Comparison of ENCODE assay signal across 1 cellular context in genomic region chr7:5494683-5495561, GRCh38.
TF ChIP-seq lines count a peak whose summit lies in the region.

No MANE protein-coding gene starts in this region.

TF ChIP-seq in HepG2, 621 proteins besides CTCF, POLR2A, EP300 and RAD21 (continued from another document and continues in another):
- no peak for TF ChIP-seq AHDC1 (CRISPR knock-in tag; IDR thresholded peaks at IDR 0.05; ENCODE audit: borderline replicate concordance)
- TF ChIP-seq, protein P1, sequence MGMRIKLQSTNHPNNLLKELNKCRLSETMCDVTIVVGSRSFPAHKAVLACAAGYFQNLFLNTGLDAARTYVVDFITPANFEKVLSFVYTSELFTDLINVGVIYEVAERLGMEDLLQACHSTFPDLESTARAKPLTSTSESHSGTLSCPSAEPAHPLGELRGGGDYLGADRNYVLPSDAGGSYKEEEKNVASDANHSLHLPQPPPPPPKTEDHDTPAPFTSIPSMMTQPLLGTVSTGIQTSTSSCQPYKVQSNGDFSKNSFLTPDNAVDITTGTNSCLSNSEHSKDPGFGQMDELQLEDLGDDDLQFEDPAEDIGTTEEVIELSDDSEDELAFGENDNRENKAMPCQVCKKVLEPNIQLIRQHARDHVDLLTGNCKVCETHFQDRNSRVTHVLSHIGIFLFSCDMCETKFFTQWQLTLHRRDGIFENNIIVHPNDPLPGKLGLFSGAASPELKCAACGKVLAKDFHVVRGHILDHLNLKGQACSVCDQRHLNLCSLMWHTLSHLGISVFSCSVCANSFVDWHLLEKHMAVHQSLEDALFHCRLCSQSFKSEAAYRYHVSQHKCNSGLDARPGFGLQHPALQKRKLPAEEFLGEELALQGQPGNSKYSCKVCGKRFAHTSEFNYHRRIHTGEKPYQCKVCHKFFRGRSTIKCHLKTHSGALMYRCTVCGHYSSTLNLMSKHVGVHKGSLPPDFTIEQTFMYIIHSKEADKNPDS (CRISPR knock-in tag; IDR thresholded peaks at IDR 0.05) = no peak
- TF ChIP-seq ZNF883 (CRISPR knock-in tag; IDR thresholded peaks at IDR 0.05; ENCODE audit: not compliant biosample characterization) = no peak
- no peak for TF ChIP-seq TBP (CRISPR knock-in tag; IDR thresholded peaks at IDR 0.05)
- no peak for TF ChIP-seq ZNF274 (CRISPR knock-in tag; IDR thresholded peaks at IDR 0.05)
- 0 out of 2 replicates have a peak, but pooled peaks have one; percentile 55 for TF ChIP-seq ZSCAN31 (CRISPR knock-in tag; IDR thresholded peaks at IDR 0.05; ENCODE audit: low read depth)
- TF ChIP-seq ZBED4 (CRISPR knock-in tag; IDR thresholded peaks at IDR 0.05; ENCODE audit: borderline replicate concordance) = 0 out of 2 replicates have a peak, but pooled peaks have one; percentile 27
- no peak for TF ChIP-seq ZNF260 (CRISPR knock-in tag; IDR thresholded peaks at IDR 0.05; ENCODE audit: borderline replicate concordance, low read depth)
- no peak for TF ChIP-seq ZNF121 (CRISPR knock-in tag; IDR thresholded peaks at IDR 0.05)
- TF ChIP-seq TCF12 (IDR thresholded peaks at IDR 0.05) = no peak
- TF ChIP-seq TCF12 (CRISPR knock-in tag; IDR thresholded peaks at IDR 0.05) = no peak
- TF ChIP-seq, protein P2, sequence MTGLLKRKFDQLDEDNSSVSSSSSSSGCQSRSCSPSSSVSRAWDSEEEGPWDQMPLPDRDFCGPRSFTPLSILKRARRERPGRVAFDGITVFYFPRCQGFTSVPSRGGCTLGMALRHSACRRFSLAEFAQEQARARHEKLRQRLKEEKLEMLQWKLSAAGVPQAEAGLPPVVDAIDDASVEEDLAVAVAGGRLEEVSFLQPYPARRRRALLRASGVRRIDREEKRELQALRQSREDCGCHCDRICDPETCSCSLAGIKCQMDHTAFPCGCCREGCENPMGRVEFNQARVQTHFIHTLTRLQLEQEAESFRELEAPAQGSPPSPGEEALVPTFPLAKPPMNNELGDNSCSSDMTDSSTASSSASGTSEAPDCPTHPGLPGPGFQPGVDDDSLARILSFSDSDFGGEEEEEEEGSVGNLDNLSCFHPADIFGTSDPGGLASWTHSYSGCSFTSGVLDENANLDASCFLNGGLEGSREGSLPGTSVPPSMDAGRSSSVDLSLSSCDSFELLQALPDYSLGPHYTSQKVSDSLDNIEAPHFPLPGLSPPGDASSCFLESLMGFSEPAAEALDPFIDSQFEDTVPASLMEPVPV (CRISPR knock-in tag; IDR thresholded peaks at IDR 0.05) = no peak
- TF ChIP-seq, protein P3, sequence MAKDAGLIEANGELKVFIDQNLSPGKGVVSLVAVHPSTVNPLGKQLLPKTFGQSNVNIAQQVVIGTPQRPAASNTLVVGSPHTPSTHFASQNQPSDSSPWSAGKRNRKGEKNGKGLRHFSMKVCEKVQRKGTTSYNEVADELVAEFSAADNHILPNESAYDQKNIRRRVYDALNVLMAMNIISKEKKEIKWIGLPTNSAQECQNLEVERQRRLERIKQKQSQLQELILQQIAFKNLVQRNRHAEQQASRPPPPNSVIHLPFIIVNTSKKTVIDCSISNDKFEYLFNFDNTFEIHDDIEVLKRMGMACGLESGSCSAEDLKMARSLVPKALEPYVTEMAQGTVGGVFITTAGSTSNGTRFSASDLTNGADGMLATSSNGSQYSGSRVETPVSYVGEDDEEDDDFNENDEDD (CRISPR knock-in tag; IDR thresholded peaks at IDR 0.05; ENCODE audit: borderline replicate concordance) = no peak
- TF ChIP-seq ZNF207 (IDR thresholded peaks at IDR 0.05; ENCODE audit: borderline replicate concordance) = no peak
- TF ChIP-seq ARNT (IDR thresholded peaks at IDR 0.05) = no peak
- TF ChIP-seq SP1 (IDR thresholded peaks at IDR 0.05) = no peak
- TF ChIP-seq SP1 (CRISPR knock-in tag; IDR thresholded peaks at IDR 0.05) = no peak
- no peak for TF ChIP-seq RAD51 (IDR thresholded peaks at IDR 0.05; ENCODE audit: borderline replicate concordance)
- TF ChIP-seq, protein P4, sequence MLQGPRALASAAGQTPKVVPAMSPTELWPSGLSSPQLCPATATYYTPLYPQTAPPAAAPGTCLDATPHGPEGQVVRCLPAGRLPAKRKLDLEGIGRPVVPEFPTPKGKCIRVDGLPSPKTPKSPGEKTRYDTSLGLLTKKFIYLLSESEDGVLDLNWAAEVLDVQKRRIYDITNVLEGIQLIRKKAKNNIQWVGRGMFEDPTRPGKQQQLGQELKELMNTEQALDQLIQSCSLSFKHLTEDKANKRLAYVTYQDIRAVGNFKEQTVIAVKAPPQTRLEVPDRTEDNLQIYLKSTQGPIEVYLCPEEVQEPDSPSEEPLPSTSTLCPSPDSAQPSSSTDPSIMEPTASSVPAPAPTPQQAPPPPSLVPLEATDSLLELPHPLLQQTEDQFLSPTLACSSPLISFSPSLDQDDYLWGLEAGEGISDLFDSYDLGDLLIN (CRISPR knock-in tag; IDR thresholded peaks at IDR 0.05; ENCODE audit: borderline replicate concordance) = no peak
- 0 out of 2 replicates have a peak, but pooled peaks have one; percentile 19 for TF ChIP-seq RXRA (CRISPR knock-in tag; IDR thresholded peaks at IDR 0.05)
- 0 out of 2 replicates have a peak, but pooled peaks have one; percentile 28 for TF ChIP-seq NCOA2 (CRISPR knock-in tag; IDR thresholded peaks at IDR 0.05)
- TF ChIP-seq KAT8 (CRISPR knock-in tag; IDR thresholded peaks at IDR 0.05) = peak; percentile 40; the same call in 1 of the 2 replicates
- TF ChIP-seq ZNF501 (CRISPR knock-in tag; IDR thresholded peaks at IDR 0.05) = peak; percentile 61; the same call in 1 of the 2 replicates
- no peak for TF ChIP-seq ETS1 (CRISPR knock-in tag; IDR thresholded peaks at IDR 0.05)
- TF ChIP-seq, protein P5, sequence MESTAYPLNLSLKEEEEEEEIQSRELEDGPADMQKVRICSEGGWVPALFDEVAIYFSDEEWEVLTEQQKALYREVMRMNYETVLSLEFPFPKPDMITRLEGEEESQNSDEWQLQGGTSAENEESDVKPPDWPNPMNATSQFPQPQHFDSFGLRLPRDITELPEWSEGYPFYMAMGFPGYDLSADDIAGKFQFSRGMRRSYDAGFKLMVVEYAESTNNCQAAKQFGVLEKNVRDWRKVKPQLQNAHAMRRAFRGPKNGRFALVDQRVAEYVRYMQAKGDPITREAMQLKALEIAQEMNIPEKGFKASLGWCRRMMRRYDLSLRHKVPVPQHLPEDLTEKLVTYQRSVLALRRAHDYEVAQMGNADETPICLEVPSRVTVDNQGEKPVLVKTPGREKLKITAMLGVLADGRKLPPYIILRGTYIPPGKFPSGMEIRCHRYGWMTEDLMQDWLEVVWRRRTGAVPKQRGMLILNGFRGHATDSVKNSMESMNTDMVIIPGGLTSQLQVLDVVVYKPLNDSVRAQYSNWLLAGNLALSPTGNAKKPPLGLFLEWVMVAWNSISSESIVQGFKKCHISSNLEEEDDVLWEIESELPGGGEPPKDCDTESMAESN (CRISPR knock-in tag; conservative IDR thresholded peaks at IDR 0.05) = no peak
- no peak for TF ChIP-seq ZNF703 (CRISPR knock-in tag; IDR thresholded peaks at IDR 0.05; ENCODE audit: borderline replicate concordance)
- no peak for TF ChIP-seq BRCA1 (CRISPR knock-in tag; IDR thresholded peaks at IDR 0.05)
- TF ChIP-seq, protein P6, sequence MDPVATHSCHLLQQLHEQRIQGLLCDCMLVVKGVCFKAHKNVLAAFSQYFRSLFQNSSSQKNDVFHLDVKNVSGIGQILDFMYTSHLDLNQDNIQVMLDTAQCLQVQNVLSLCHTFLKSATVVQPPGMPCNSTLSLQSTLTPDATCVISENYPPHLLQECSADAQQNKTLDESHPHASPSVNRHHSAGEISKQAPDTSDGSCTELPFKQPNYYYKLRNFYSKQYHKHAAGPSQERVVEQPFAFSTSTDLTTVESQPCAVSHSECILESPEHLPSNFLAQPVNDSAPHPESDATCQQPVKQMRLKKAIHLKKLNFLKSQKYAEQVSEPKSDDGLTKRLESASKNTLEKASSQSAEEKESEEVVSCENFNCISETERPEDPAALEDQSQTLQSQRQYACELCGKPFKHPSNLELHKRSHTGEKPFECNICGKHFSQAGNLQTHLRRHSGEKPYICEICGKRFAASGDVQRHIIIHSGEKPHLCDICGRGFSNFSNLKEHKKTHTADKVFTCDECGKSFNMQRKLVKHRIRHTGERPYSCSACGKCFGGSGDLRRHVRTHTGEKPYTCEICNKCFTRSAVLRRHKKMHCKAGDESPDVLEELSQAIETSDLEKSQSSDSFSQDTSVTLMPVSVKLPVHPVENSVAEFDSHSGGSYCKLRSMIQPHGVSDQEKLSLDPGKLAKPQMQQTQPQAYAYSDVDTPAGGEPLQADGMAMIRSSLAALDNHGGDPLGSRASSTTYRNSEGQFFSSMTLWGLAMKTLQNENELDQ (CRISPR knock-in tag; IDR thresholded peaks at IDR 0.05; ENCODE audit: borderline replicate concordance) = no peak
- TF ChIP-seq PHF20 (CRISPR knock-in tag; IDR thresholded peaks at IDR 0.05) = no peak
- no peak for TF ChIP-seq ZZZ3 (CRISPR knock-in tag; IDR thresholded peaks at IDR 0.05; ENCODE audit: borderline replicate concordance)
- TF ChIP-seq ZNF337 (CRISPR knock-in tag; IDR thresholded peaks at IDR 0.05; ENCODE audit: borderline replicate concordance, low read depth) = no peak
- no peak for TF ChIP-seq ZNF570 (CRISPR knock-in tag; IDR thresholded peaks at IDR 0.05; ENCODE audit: borderline replicate concordance)
- TF ChIP-seq SIX1 (CRISPR knock-in tag; IDR thresholded peaks at IDR 0.05; ENCODE audit: borderline replicate concordance) = no peak
- no peak for TF ChIP-seq NR1H2 (CRISPR knock-in tag; IDR thresholded peaks at IDR 0.05; ENCODE audit: borderline replicate concordance, low read depth)
- TF ChIP-seq, protein P7, sequence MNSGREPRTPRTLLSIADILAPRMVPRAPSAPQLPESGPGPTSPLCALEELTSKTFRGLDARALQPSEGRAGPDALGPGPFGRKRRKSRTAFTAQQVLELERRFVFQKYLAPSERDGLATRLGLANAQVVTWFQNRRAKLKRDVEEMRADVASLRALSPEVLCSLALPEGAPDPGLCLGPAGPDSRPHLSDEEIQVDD (CRISPR knock-in tag; IDR thresholded peaks at IDR 0.05; ENCODE audit: borderline replicate concordance) = no peak
- TF ChIP-seq ZNF17 (CRISPR knock-in tag; IDR thresholded peaks at IDR 0.05) = no peak
